ENCODE assay signal across 19 cellular contexts in genomic region chr4:182140547-182140946, GRCh38.
DNase-seq lines count a peak whose midpoint lies in the region; ATAC-seq and TF ChIP-seq lines count a peak whose summit lies in the region.
"Had no signal": no experiment of that assay in that cellular context is flagged by ENCODE, and none has a peak within 500 bp of the region (broad histone marks: within the 10 kb centered on the region; RNA-seq: fewer than 3 reads in every experiment).

No MANE protein-coding gene starts in this region.

- H3K4me3 Mint-ChIP-seq in H9 = peak overlapping the region in 1 of 2 experiments; percentile 33; a peak in 1 of 5 replicates
- H3K4me3 Mint-ChIP-seq in T-helper 2 cell treated with Interferon-gamma antibody and Interleukin-4, amounts not matched to agents 5 μg/mL and 100 μg/mL, for 36 hours = no peak overlapping the region
- H3K4me3 Mint-ChIP-seq: CD4-positive, CD25-positive, alpha-beta regulatory T cell had no signal

- no peak overlapping the region for H3T11ph ChIP-seq in H9 (ENCODE audit: low read length)

- H3K9me3 Mint-ChIP-seq in H9 = peaks cover 0 to 2% of the 10 kb centered on the region in 2 experiments; a peak in 3 of 5 replicates
- H3K9me3 Mint-ChIP-seq in T-helper 2 cell treated with Interferon-gamma antibody and Interleukin-4, amounts not matched to agents 5 μg/mL and 100 μg/mL, for 36 hours = no peaks in the 10 kb centered on the region

- H2BK5ac ChIP-seq in H9 (ENCODE audit: insufficient read length, low read length) = no peak overlapping the region
- H2BK5ac ChIP-seq in mesenchymal stem cell (ENCODE audit: low read depth, low read length, poor library complexity, severe bottlenecking) = no peak overlapping the region

- WGBS in H9 (ENCODE audit: extremely low coverage, insufficient read length, low lambda C conversion rate) = no CpG with 5 or more reads among the region's 16 CpGs
- 73% methylated on average over 16 of the region's 16 CpGs for WGBS in mesenchymal stem cell
- WGBS in lower leg skin, 2 donors = 64 to 65% methylated on average over 15 to 16 of the region's 16 CpGs

- H2BK12ac ChIP-seq in H9 (ENCODE audit: insufficient read length, low read depth, low read length) (no peak overlapping the region), mesenchymal stem cell (ENCODE audit: low read length in 2 of 2) (no peak overlapping the region)

- in situ Hi-C loops in brain microvascular endothelial cell (cut with HindIII; ENCODE audit: low pct_ligation_motif_present, low sequenced_read_pairs) = no loop called here

- H3K79me1 ChIP-seq in H9 (ENCODE audit: insufficient read depth, low read depth, low read length, poor library complexity, severe bottlenecking) (no peaks in the 10 kb centered on the region), mesenchymal stem cell (replicated peaks; ENCODE audit: low read length, poor library complexity, severe bottlenecking) (peaks cover 19% of the 10 kb centered on the region)

- H3K4ac ChIP-seq in H9 (ENCODE audit: low read depth, low read length) (no peak overlapping the region), mesenchymal stem cell (ENCODE audit: low read depth in 1 of 2, low read length in 2 of 2) (no peak overlapping the region)

- H4K20me1 ChIP-seq in H9 (ENCODE audit: control insufficient read depth, insufficient read depth, insufficient read length) = no peaks in the 10 kb centered on the region

- peaks cover 37 to 45% of the 10 kb centered on the region in 2 experiments for H3K4me1 Mint-ChIP-seq in H9
- H3K4me1 Mint-ChIP-seq in T-helper 2 cell treated with Interferon-gamma antibody and Interleukin-4, amounts not matched to agents 5 μg/mL and 100 μg/mL, for 36 hours (ENCODE audit: low read depth) = peaks cover 19% of the 10 kb centered on the region

- H3K79me2 ChIP-seq in H9 (ENCODE audit: insufficient read depth, low read length) = peaks cover 3% of the 10 kb centered on the region; the same call in 1 of the 2 replicates

- H3K27me3 ChIP-seq in H9 (ENCODE audit: insufficient read depth, low read length) (peaks cover 4% of the 10 kb centered on the region; the same call in 1 of the 2 replicates), brain microvascular endothelial cell (replicated peaks) (no peaks in the 10 kb centered on the region), mesenchymal stem cell (ENCODE audit: control insufficient read depth in 1 of 2, insufficient read depth in 1 of 2, low read length in 2 of 2) (peaks cover 3 to 4% of the 10 kb centered on the region in 2 experiments)
- H3K27me3 ChIP-seq: BE2C had no signal

- H4K8ac ChIP-seq in H9 (replicated peaks; ENCODE audit: insufficient read length, low read depth, low read length) (no peak overlapping the region), mesenchymal stem cell (ENCODE audit: low read length) (peak overlapping the region; percentile 36)

- H2AK5ac ChIP-seq in H9 (ENCODE audit: insufficient read length, low read length) = no peak overlapping the region
- H2AK5ac ChIP-seq in mesenchymal stem cell (ENCODE audit: low read length, severe bottlenecking) = peak overlapping the region; percentile 58

- H3K4me3 ChIP-seq in brain microvascular endothelial cell (ENCODE audit: low read depth, low read length) (peak overlapping the region; percentile 5), mesenchymal stem cell (ENCODE audit: insufficient read depth in 1 of 2, low read depth in 1 of 2, low read length in 2 of 2) (no peak overlapping the region), mucosa of descending colon (no peak overlapping the region), lower leg skin (ENCODE audit: low read depth, poor library complexity, severe bottlenecking) (no peak overlapping the region)
- H3K4me3 ChIP-seq: K562 had no signal

- H3K14ac ChIP-seq in H9 (ENCODE audit: insufficient read depth, low read length) (no peak overlapping the region), mesenchymal stem cell (ENCODE audit: low read length in 2 of 2) (no peak overlapping the region)

- peaks cover 6% of the 10 kb centered on the region; the same call in 1 of the 2 replicates for H3K4me1 ChIP-seq in H9 (ENCODE audit: insufficient read depth, low read length)
- peaks cover 17% of the 10 kb centered on the region for H3K4me1 ChIP-seq in mesenchymal stem cell (ENCODE audit: control insufficient read depth, insufficient read depth, low read depth, low read length)
- H3K4me1 ChIP-seq in mucosa of descending colon (ENCODE audit: low read depth) = peaks cover 24% of the 10 kb centered on the region

- H3K18ac ChIP-seq in H9 (ENCODE audit: insufficient read length, low read depth, low read length) (no peak overlapping the region), mesenchymal stem cell (ENCODE audit: low read depth in 1 of 2, low read length in 2 of 2) (no peak overlapping the region)

- intact Hi-C loops in mucosa of descending colon (cut with DNase I, micrococcal nuclease) (no loop called here), lower leg skin (cut with DNase I; ENCODE audit: low total_unique reads) (no loop called here)

- H3K4me2 ChIP-seq in H9 (ENCODE audit: insufficient read depth, insufficient read length, low read length) (peak overlapping the region; percentile 39), mesenchymal stem cell (ENCODE audit: low read length, poor library complexity, severe bottlenecking) (no peak overlapping the region)

- no peak overlapping the region for H2AFZ ChIP-seq in H9 (ENCODE audit: low read length)
- H2AFZ ChIP-seq in mesenchymal stem cell (ENCODE audit: low read depth, low read length) = no peak overlapping the region

- H3K36me3 Mint-ChIP-seq in H9 (ENCODE audit: insufficient read depth in 1 of 3, low read depth in 3 of 3) = peaks cover 0 to 6% (median 3%) of the 10 kb centered on the region in 3 experiments; a peak in 3 of 7 replicates
- H3K36me3 Mint-ChIP-seq in T-helper 2 cell treated with Interferon-gamma antibody and Interleukin-4, amounts not matched to agents 5 μg/mL and 100 μg/mL, for 36 hours (ENCODE audit: low read depth) = no peaks in the 10 kb centered on the region

- H2BK120ac ChIP-seq in H9 (ENCODE audit: low read depth, low read length, poor library complexity, severe bottlenecking) (no peak overlapping the region), mesenchymal stem cell (ENCODE audit: low read depth, low read length) (no peak overlapping the region)

- ATAC-seq in mucosa of descending colon = no peak
- ATAC-seq: K562 had no signal

- H4K5ac ChIP-seq in H9 (ENCODE audit: insufficient read length, low read depth, low read length) = no peak overlapping the region

- H4K91ac ChIP-seq in H9 (ENCODE audit: insufficient read length, low read depth, low read length) = no peak overlapping the region
- H4K91ac ChIP-seq in mesenchymal stem cell (ENCODE audit: low read length) = no peak overlapping the region

- no peak overlapping the region for H3K9ac ChIP-seq in H9 (ENCODE audit: extremely low read depth, insufficient read length, low read length)
- H3K9ac ChIP-seq in mesenchymal stem cell (ENCODE audit: low read length) = no peak overlapping the region

- no peaks in the 10 kb centered on the region for H3K36me3 ChIP-seq in brain microvascular endothelial cell (replicated peaks)
- H3K36me3 ChIP-seq in mesenchymal stem cell (ENCODE audit: control insufficient read depth in 1 of 2, insufficient read depth in 2 of 2, low read depth in 1 of 2, low read length in 2 of 2) = peaks cover 0 to 11% of the 10 kb centered on the region in 2 experiments
- no peaks in the 10 kb centered on the region for H3K36me3 ChIP-seq in mucosa of descending colon (ENCODE audit: low read depth)

- TF ChIP-seq CTCF in H9 (conservative IDR thresholded peaks at IDR 0.05) = no peak
- TF ChIP-seq CTCF in brain microvascular endothelial cell (IDR thresholded peaks at IDR 0.05; ENCODE audit: low read depth, low read length, missing control alignments) = no peak
- no peak for TF ChIP-seq CTCF in mucosa of descending colon (IDR thresholded peaks at IDR 0.05)
- TF ChIP-seq CTCF in lower leg skin (IDR thresholded peaks at IDR 0.05) = no peak

- H3K27ac ChIP-seq in H9 (ENCODE audit: insufficient read length, low read depth, low read length) (no peak overlapping the region), brain microvascular endothelial cell (no peak overlapping the region), mesenchymal stem cell (ENCODE audit: low read length, poor library complexity, severe bottlenecking) (no peak overlapping the region)

- peaks cover 24% of the 10 kb centered on the region for H3K23me2 ChIP-seq in H9 (ENCODE audit: insufficient read length, low read depth, low read length, poor library complexity, severe bottlenecking)

- no peak overlapping the region for H2BK20ac ChIP-seq in H9 (ENCODE audit: low read depth, low read length, poor library complexity, severe bottlenecking)

- H3K9me3 ChIP-seq in H9 (ENCODE audit: control insufficient read depth, low read depth, low read length) = no peaks in the 10 kb centered on the region
- no peaks in the 10 kb centered on the region for H3K9me3 ChIP-seq in mesenchymal stem cell (ENCODE audit: control insufficient read depth, low read length)
- H3K9me3 ChIP-seq in mucosa of descending colon = no peaks in the 10 kb centered on the region
- H3K9me3 ChIP-seq: BE2C had no signal

- peaks cover 32% of the 10 kb centered on the region for H3K27me3 Mint-ChIP-seq in H9 (ENCODE audit: low read depth)
- H3K27me3 Mint-ChIP-seq in T-helper 2 cell treated with Interferon-gamma antibody and Interleukin-4, amounts not matched to agents 5 μg/mL and 100 μg/mL, for 36 hours (ENCODE audit: low read depth) = peaks cover 70% of the 10 kb centered on the region

- H2BK15ac ChIP-seq in H9 (ENCODE audit: low read depth, low read length) = no peak overlapping the region
- H2BK15ac ChIP-seq in mesenchymal stem cell (ENCODE audit: low read depth, poor library complexity, severe bottlenecking) = no peak overlapping the region

- DNase-seq in H9 (peak; percentile 32), brain microvascular endothelial cell (no peak), mesenchymal stem cell (no peak), retina (peak; percentile 73), activated gamma-delta T cell treated with Interleukin-2 at 50 U/mL for 16 hours (no peak), mucosa of descending colon (no peak), lower leg skin (ENCODE audit: low spot score in 2 of 2) (no peak)
- no peak for DNase-seq in T-helper 2 cell treated with Interferon-gamma antibody and Interleukin-4, amounts not matched to agents 5 μg/mL and 100 μg/mL, for 36 hours (ENCODE audit: low spot score)
- DNase-seq: BE2C; CD4-positive, CD25-positive, alpha-beta regulatory T cell; COR-L47; GF-D8; HCEC 1CT; NCI-H1105; NCI-H510A; NCI-H82; OCI-M1; Right ventricle myocardium superior had no signal

- no peak overlapping the region for H3K23ac ChIP-seq in H9 (ENCODE audit: insufficient read length, low read depth, low read length)
- H3K23ac ChIP-seq in mesenchymal stem cell (ENCODE audit: low read length in 2 of 2) = no peak overlapping the region

- H3K56ac ChIP-seq in H9 (ENCODE audit: insufficient read length, low read depth, low read length) = no peak overlapping the region

- TF ChIP-seq POLR2A in lower leg skin (IDR thresholded peaks at IDR 0.05) = no peak

- H3K27ac Mint-ChIP-seq in H9 = no peak overlapping the region
- no peak overlapping the region for H3K27ac Mint-ChIP-seq in T-helper 2 cell treated with Interferon-gamma antibody and Interleukin-4, amounts not matched to agents 5 μg/mL and 100 μg/mL, for 36 hours
- H3K27ac Mint-ChIP-seq: CD4-positive, CD25-positive, alpha-beta regulatory T cell had no signal

Comparison
In these comparisons a context has a peak if more than half of its experiments do, and no peak if none do; other contexts are left out.
1. DNase-seq: peak in H9 (single experiment) and retina (single experiment); none in brain microvascular endothelial cell (single experiment), mesenchymal stem cell (single experiment), activated gamma-delta T cell treated with Interleukin-2 at 50 U/mL for 16 hours (single experiment), mucosa of descending colon (0 of 3), T-helper 2 cell treated with Interferon-gamma antibody and Interleukin-4, amounts not matched to agents 5 μg/mL and 100 μg/mL, for 36 hours (single experiment) and lower leg skin (0 of 2).